1 cellular context compared by ENCODE assay signal in genomic region chr1:246987083-246987690, GRCh38.
A peak's percentile ranks its signal among the peaks of the same experiment; 100 is the strongest.
TF ChIP-seq lines count a peak whose summit lies in the region.

No MANE protein-coding gene starts in this region.

TF ChIP-seq in GM12878, 131 proteins besides CTCF, POLR2A, EP300 and RAD21:
- no peak for TF ChIP-seq NFYA (IDR thresholded peaks at IDR 0.05; ENCODE audit: borderline replicate concordance, low read depth, low read length)
- TF ChIP-seq ZNF274 (IDR thresholded peaks at IDR 0.05; ENCODE audit: insufficient read depth, insufficient read length): peak; percentile 95
- TF ChIP-seq CBX5 (IDR thresholded peaks at IDR 0.05; ENCODE audit: low read depth): peak; percentile 84
